In genomic region chr9:92140074-92140753, GRCh38 we compare ENCODE assay signal across 9 cellular contexts. TPM values are rescaled to one million over a fixed set of nuclear protein-coding genes. Genes with fewer than 3 reads are reported as not detected.
A peak's percentile ranks its signal among the peaks of the same experiment; 100 is the strongest.
DNase-seq lines count a peak whose midpoint lies in the region; ATAC-seq, FAIRE-seq and TF ChIP-seq lines count a peak whose summit lies in the region.
"Had no signal": no experiment of that assay in that cellular context is flagged by ENCODE, and none has a peak within 500 bp of the region (broad histone marks: within the 10 kb centered on the region; RNA-seq: fewer than 3 reads in every experiment).

No MANE protein-coding gene starts in this region.

- ATAC-seq in HG02884 (IDR thresholded peaks at IDR 0.05; ENCODE audit: unreplicated experiment) = no peak

- peaks cover 19 to 50% of the 10 kb centered on the region in 2 donors for H3K27me3 Mint-ChIP-seq in CD8-positive, alpha-beta memory T cell

- H3K4me3 Mint-ChIP-seq in CD8-positive, alpha-beta memory T cell = peak overlapping the region in 5 of 7 donors; percentile 57 to 83 (median 75)

- H3K36me3 ChIP-seq in CD8-positive, alpha-beta memory T cell (ENCODE audit: insufficient read depth, low read length) = no peaks in the 10 kb centered on the region
- H3K36me3 ChIP-seq in WERI-Rb-1 = no peaks in the 10 kb centered on the region
- no peaks in the 10 kb centered on the region for H3K36me3 ChIP-seq in brain microvascular endothelial cell (replicated peaks)

- peaks cover 8 to 18% (median 10%) of the 10 kb centered on the region in 3 donors for H3K4me1 Mint-ChIP-seq in CD8-positive, alpha-beta memory T cell

- H3K36me3 Mint-ChIP-seq in CD8-positive, alpha-beta memory T cell = no peaks in the 10 kb centered on the region

- FAIRE-seq in H54 (lab: Jason Lieb, UNC) = no peak

- TF ChIP-seq CTCF in WERI-Rb-1 (IDR thresholded peaks at IDR 0.05; ENCODE audit: low read depth, low read length) (peak; percentile 96), brain microvascular endothelial cell (IDR thresholded peaks at IDR 0.05; ENCODE audit: low read depth, low read length, missing control alignments) (peak; percentile 95)

- POLR2A ChIA-PET in CD8-positive, alpha-beta memory T cell (lab: Charles Lee) = no interaction called here

- H3K27ac ChIP-seq in CD8-positive, alpha-beta memory T cell (ENCODE audit: low read depth, low read length) = no peak overlapping the region
- no peak overlapping the region for H3K27ac ChIP-seq in WERI-Rb-1
- no peak overlapping the region for H3K27ac ChIP-seq in brain microvascular endothelial cell

- H3K4me1 ChIP-seq in CD8-positive, alpha-beta memory T cell (ENCODE audit: insufficient read depth, low read length) = peaks cover 9% of the 10 kb centered on the region

- no peaks in the 10 kb centered on the region for H3K9me3 Mint-ChIP-seq in CD8-positive, alpha-beta memory T cell
- H3K9me3 Mint-ChIP-seq: T-helper 1 cell treated with Interleukin-12 subunit alpha and Interleukin-12 subunit beta and Interleukin-4 antibody, amounts not matched to agents 30 μg/mL and 1 μg/mL, for 36 hours had no signal

- H3K27me3 ChIP-seq in CD8-positive, alpha-beta memory T cell (ENCODE audit: insufficient read depth, low read length, poor library complexity, severe bottlenecking) = peaks cover 12% of the 10 kb centered on the region
- H3K27me3 ChIP-seq in WERI-Rb-1 (ENCODE audit: insufficient read depth, low read depth, severe bottlenecking) (no peaks in the 10 kb centered on the region), brain microvascular endothelial cell (replicated peaks) (no peaks in the 10 kb centered on the region)

- TF ChIP-seq POLR2A in H54 (IDR thresholded peaks at IDR 0.05; ENCODE audit: low read depth, low read length) = 0 out of 2 replicates have a peak, but pooled peaks have one; percentile 28

- DNase-seq in CD8-positive, alpha-beta memory T cell = peak; percentile 57 to 82 (median 63)
- peak; percentile 87 for DNase-seq in H54 (ENCODE audit: insufficient read length, low spot score)
- DNase-seq in NCI-H2029 treated with DMSO at 0.1 percent for 48 hours (lab: John Stamatoyannopoulos, UW) = peak; percentile 25
- DNase-seq in WERI-Rb-1 = peak; percentile 87
- DNase-seq in brain microvascular endothelial cell = peak; percentile 66
- peak; percentile 66 for DNase-seq in iris pigment epithelial cell (ENCODE audit: low read depth)
- DNase-seq in stimulated activated CD4-positive, alpha-beta T cell treated with anti-CD3 and anti-CD28 coated beads, Interleukin-1b, Interleukin-23, amount 100 ng/mL, for 24 hours (ENCODE audit: low read depth in 4 of 4, low spot score in 1 of 4) = peak; percentile 42 to 68 (median 57)

- in situ Hi-C loops in brain microvascular endothelial cell (cut with HindIII; ENCODE audit: low pct_ligation_motif_present, low sequenced_read_pairs) = no loop called here

- CTCF ChIA-PET in CD8-positive, alpha-beta memory T cell (lab: Charles Lee) = interaction anchor here (0.8 to 7.1 kb wide), 21 partner anchors 9 to 852 kb away, joined by 3 to 51 read pairs (median 3); partner anchors contain the start of gene IPPK

- no peak overlapping the region for H3K27ac Mint-ChIP-seq in CD8-positive, alpha-beta memory T cell
- H3K27ac Mint-ChIP-seq: T-helper 1 cell treated with Interleukin-12 subunit alpha and Interleukin-12 subunit beta and Interleukin-4 antibody, amounts not matched to agents 30 μg/mL and 1 μg/mL, for 36 hours had no signal

- H3K4me3 ChIP-seq in CD8-positive, alpha-beta memory T cell (ENCODE audit: low read length) = no peak overlapping the region
- H3K4me3 ChIP-seq in WERI-Rb-1 (ENCODE audit: low read depth, low read length) (no peak overlapping the region), brain microvascular endothelial cell (ENCODE audit: low read depth, low read length) (peak overlapping the region; percentile 26)

- H3K9me3 ChIP-seq in CD8-positive, alpha-beta memory T cell (ENCODE audit: low read length) = no peaks in the 10 kb centered on the region
- no peaks in the 10 kb centered on the region for H3K9me3 ChIP-seq in WERI-Rb-1 (ENCODE audit: severe bottlenecking)

RNA-seq across cellular contexts. Expression of gene SPTLC1, which starts 25.0 kb away (rescaled TPM):
- total RNA-seq in CD8-positive, alpha-beta memory T cell = 10 to 100 TPM; 60.7 to 64.0 TPM
- polyA plus RNA-seq in CD8-positive, alpha-beta memory T cell = 38.8 TPM

Comparison
In these comparisons a context has a peak if more than half of its experiments do, and no peak if none do; other contexts are left out.
1. DNase-seq: peak in every context shown above with its lines; median percentile 87 in H54; 87 in WERI-Rb-1; 66 in brain microvascular endothelial cell; 66 in iris pigment epithelial cell; 63 in CD8-positive, alpha-beta memory T cell; 57 in stimulated activated CD4-positive, alpha-beta T cell treated with anti-CD3 and anti-CD28 coated beads, Interleukin-1b, Interleukin-23, amount 100 ng/mL, for 24 hours; 25 in NCI-H2029 treated with DMSO at 0.1 percent for 48 hours.